ENCODE assay signal across 8 cellular contexts in the genomic region with DNA sequence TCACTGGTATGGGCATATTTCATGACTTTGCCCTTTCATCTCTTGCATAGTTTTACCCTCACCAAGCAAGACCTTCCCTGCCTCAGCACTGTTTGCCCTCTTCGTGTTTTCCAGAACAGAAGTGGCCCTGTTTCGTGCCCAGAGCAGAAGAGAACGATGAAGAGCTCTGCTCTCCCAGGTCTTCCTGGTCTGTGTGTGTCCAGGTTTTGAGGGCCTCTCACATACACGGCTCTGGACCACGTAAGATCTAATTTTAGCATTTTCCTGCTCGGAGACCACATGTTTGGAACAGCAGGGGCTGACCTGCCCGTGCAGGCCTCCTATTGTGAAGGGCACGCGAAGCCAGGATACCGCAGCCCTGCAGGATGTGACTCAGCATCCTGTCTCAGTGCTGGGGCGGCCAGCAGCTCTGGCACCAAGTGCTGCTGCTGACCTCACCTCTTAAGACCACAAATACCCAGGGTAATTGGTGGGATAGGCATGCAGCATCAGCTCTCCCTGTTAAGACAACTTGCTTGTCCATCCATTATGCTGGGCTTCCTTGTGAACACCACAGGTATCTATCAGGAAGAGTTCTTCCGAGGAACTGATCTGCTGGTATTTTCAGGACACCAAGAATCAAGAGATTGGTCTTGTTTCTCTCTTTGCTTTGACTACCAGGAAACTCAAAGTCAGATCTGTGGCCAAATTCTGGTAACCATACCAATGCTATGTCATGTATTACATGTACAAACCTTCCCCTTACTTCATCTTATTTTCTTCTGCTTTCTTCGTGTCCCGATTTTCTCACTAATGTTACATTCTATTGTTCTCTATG. TPM values are rescaled to one million over a fixed set of nuclear protein-coding genes. Genes with fewer than 3 reads are reported as not detected.
DNase-seq lines count a peak whose midpoint lies in the region; ATAC-seq, FAIRE-seq and TF ChIP-seq lines count a peak whose summit lies in the region.

No MANE protein-coding gene starts in this region.

- H3K27me3 ChIP-seq in MG63, result no peaks in the 10 kb centered on the region

- H3K4me3 ChIP-seq in MG63, result no peak overlapping the region

- CTCF ChIA-PET in activated B cell treated with CpG ODN at 0.5 μM for 24 hours (lab: Charles Lee), result interaction anchor here (0.8 to 1.0 kb wide), 3 partner anchors 35 to 174 kb away, joined by 3 read pairs; no protein-coding TSS in a partner anchor

- TF ChIP-seq POLR2A in H54 (IDR thresholded peaks at IDR 0.05; ENCODE audit: low read depth, low read length), result 0 out of 2 replicates have a peak, but pooled peaks have one; percentile 20

- H3K4me3 Mint-ChIP-seq in activated B cell treated with CpG ODN at 0.5 μM for 24 hours, result peak overlapping the region; percentile 9

- POLR2A ChIA-PET in activated B cell treated with CpG ODN at 0.5 μM for 24 hours (lab: Charles Lee), result interaction anchor here (0.6 to 2.0 kb wide), 9 partner anchors 9 to 276 kb away, joined by 3 to 19 read pairs (median 5); a partner anchor contains a TSS

- H3K36me3 Mint-ChIP-seq in activated B cell treated with CpG ODN at 0.5 μM for 24 hours (ENCODE audit: low read depth), result peaks cover 30% of the 10 kb centered on the region

- H3K4me1 Mint-ChIP-seq in activated B cell treated with CpG ODN at 0.5 μM for 24 hours, result peaks cover 17% of the 10 kb centered on the region

- no peaks in the 10 kb centered on the region for H3K9me3 Mint-ChIP-seq in activated B cell treated with CpG ODN at 0.5 μM for 24 hours

- FAIRE-seq in H54 (lab: Jason Lieb, UNC), result peak; percentile 83

- no peak for TF ChIP-seq CTCF in activated B cell treated with CpG ODN at 0.5 μM for 24 hours (IDR thresholded peaks at IDR 0.05)

- peak overlapping the region; percentile 79 for H3K27ac Mint-ChIP-seq in activated B cell treated with CpG ODN at 0.5 μM for 24 hours

- intact Hi-C loops in activated B cell treated with CpG ODN at 0.5 μM for 24 hours (cut with micrococcal nuclease), result loop anchor here (2.0 kb wide), 1 partner anchor 14 kb away; no protein-coding TSS in a partner anchor

- ATAC-seq in activated B cell treated with CpG ODN at 0.5 μM for 24 hours (ENCODE audit: low read depth), result peak; percentile 95
- peak; percentile 64 for ATAC-seq in left lobe of liver

- no peaks in the 10 kb centered on the region for H3K27me3 Mint-ChIP-seq in activated B cell treated with CpG ODN at 0.5 μM for 24 hours

- no peaks in the 10 kb centered on the region for H3K9me3 ChIP-seq in MG63

- peak; percentile 88 for DNase-seq in GM03348 (ENCODE audit: low spot score)
- DNase-seq in H54 (ENCODE audit: insufficient read length, low spot score), result peak; percentile 81
- DNase-seq in MG63, result peak; percentile 99
- DNase-seq in activated B cell treated with CpG ODN at 0.5 μM for 24 hours, result no peak
- peak; percentile 36 for DNase-seq in central memory CD4-positive, alpha-beta T cell
- peak; percentile 63 for DNase-seq in left lobe of liver (ENCODE audit: low spot score)
- peak; percentile 43 to 59 (median 58) for DNase-seq in stimulated activated CD4-positive, alpha-beta T cell treated with anti-CD3 and anti-CD28 coated beads, TNF-alpha, amount 100 ng/mL, for 48 hours (ENCODE audit: low read depth in 3 of 3)
- no peak for DNase-seq in midbrain (lab: John Stamatoyannopoulos, UW)

- H3K36me3 ChIP-seq in MG63, result peaks cover 89% of the 10 kb centered on the region

RNA-seq across cellular contexts. Expression of a gene that starts 19.0 kb away (rescaled TPM):
- 7.0 and 8.7 TPM in 2 replicates for total RNA-seq in MG63 (2014; rRNA removed; shearing (Covaris generic); ENCODE audit: low replicate concordance)
- 19.8 and 21.4 TPM in 2 replicates for total RNA-seq in activated B cell treated with CpG ODN at 0.5 μM for 24 hours
- total RNA-seq in left lobe of liver, result 18.9 TPM

RNA-seq across cellular contexts. Expression of a gene that starts 41.5 kb away (rescaled TPM):
- total RNA-seq in MG63 (2014; rRNA removed; shearing (Covaris generic); ENCODE audit: low replicate concordance), result not detected in 2 replicates
- not detected in 2 replicates for total RNA-seq in activated B cell treated with CpG ODN at 0.5 μM for 24 hours
- total RNA-seq in left lobe of liver, result 65.3 TPM

Comparison
In these comparisons a context has a peak if more than half of its experiments do, and no peak if none do; other contexts are left out.
1. DNase-seq: peak in GM03348 (single experiment), H54 (single experiment), MG63 (single experiment), central memory CD4-positive, alpha-beta T cell (single experiment), left lobe of liver (single experiment) and stimulated activated CD4-positive, alpha-beta T cell treated with anti-CD3 and anti-CD28 coated beads, TNF-alpha, amount 100 ng/mL, for 48 hours (3 of 3); none in activated B cell treated with CpG ODN at 0.5 μM for 24 hours (single experiment) and midbrain (single experiment).
2. RNA of a gene that starts 41.5 kb away (total RNA-seq): 65.3 TPM in left lobe of liver (single experiment); not detected in MG63 and not detected in activated B cell treated with CpG ODN at 0.5 μM for 24 hours; every median in the first group is over 10 times any median in the second.